25 cellular contexts compared by ENCODE assay signal in genomic region chr5:77876862-77877502, GRCh38.
DNase-seq lines count a peak whose midpoint lies in the region; ATAC-seq, FAIRE-seq and TF ChIP-seq lines count a peak whose summit lies in the region.
"Had no signal": no experiment of that assay in that cellular context is flagged by ENCODE, and none has a peak within 500 bp of the region (broad histone marks: within the 10 kb centered on the region; RNA-seq: fewer than 3 reads in every experiment).

No MANE protein-coding gene starts in this region.

- no peak overlapping the region for H3K4me3 ChIP-seq in GM12878
- H3K4me3 ChIP-seq in thoracic aorta = peak overlapping the region; percentile 13
- H3K4me3 ChIP-seq: adrenal gland, hepatocyte, lung, pancreas, sigmoid colon had no signal

- peak overlapping the region; percentile 47 for H3K4me2 ChIP-seq in GM12878 (ENCODE audit: control insufficient read depth, insufficient read depth)
- H3K4me2 ChIP-seq: hepatocyte had no signal

- TF ChIP-seq EP300 in GM12878 (IDR thresholded peaks at IDR 0.05; ENCODE audit: borderline replicate concordance in 1 of 2, control insufficient read depth in 1 of 2, low read depth in 2 of 2, low read length in 2 of 2) = no peak

- no peaks in the 10 kb centered on the region for H3K79me2 ChIP-seq in GM12878 (ENCODE audit: control insufficient read depth, insufficient read depth, low read length)
- H3K79me2 ChIP-seq: hepatocyte had no signal

- H3K27me3 ChIP-seq in GM12878 (replicated peaks in 1 of 2; ENCODE audit: control insufficient read depth in 2 of 2, insufficient read depth in 2 of 2, low read length in 1 of 2) (no peaks in the 10 kb centered on the region), thoracic aorta (replicated peaks; ENCODE audit: insufficient read depth) (no peaks in the 10 kb centered on the region)
- H3K27me3 ChIP-seq: adrenal gland, hepatocyte, sigmoid colon had no signal

- TF ChIP-seq POLR2A in GM12878 (IDR thresholded peaks at IDR 0.05; ENCODE audit: low read depth, low read length) = no peak

- intact Hi-C loops in GM12878 (cut with micrococcal nuclease; ENCODE audit: unreplicated experiment) = no loop called here

- RAD21 ChIA-PET in GM12878 (lab: Charles Lee; ENCODE audit: unreplicated experiment) = interaction anchor here (1.1 to 4.5 kb wide), 6 partner anchors 8 to 246 kb away, joined by 3 to 68 read pairs (median 4); no protein-coding TSS in a partner anchor

- in situ Hi-C loops in GM12878 (cut with MboI) = no loop called here

- no peak overlapping the region for H3K9ac ChIP-seq in GM12878 (ENCODE audit: control insufficient read depth, insufficient read depth, low read length)

- peak overlapping the region; percentile 47 for H2AFZ ChIP-seq in GM12878 (ENCODE audit: control insufficient read depth, low read depth, low read length)
- H2AFZ ChIP-seq: hepatocyte had no signal

- no peaks in the 10 kb centered on the region for H4K20me1 ChIP-seq in GM12878 (ENCODE audit: control insufficient read depth, insufficient read depth)

- FAIRE-seq in GM12878 (lab: Jason Lieb, UNC) = no peak
- FAIRE-seq: pancreas had no signal

- H3K4me1 ChIP-seq in GM12878 (ENCODE audit: control insufficient read depth, insufficient read depth, low read length) (peaks cover 23% of the 10 kb centered on the region), thoracic aorta (ENCODE audit: control insufficient read depth in 1 of 2, low read depth in 2 of 2) (no peaks in the 10 kb centered on the region)
- H3K4me1 ChIP-seq: adrenal gland, Caco-2, pancreas had no signal

- SMC1A ChIA-PET in GM12878 (lab: Charles Lee; ENCODE audit: uncharacterized antibody, unreplicated experiment) = interaction anchor here (1.0 to 10.2 kb wide), 13 partner anchors 8 to 154 kb away, joined by 3 to 81 read pairs (median 4); no protein-coding TSS in a partner anchor

- POLR2A ChIA-PET in GM12878 (lab: Charles Lee) = interaction anchor here (0.6 to 1.6 kb wide), 5 partner anchors 9 to 465 kb away, joined by 3 to 6 read pairs (median 3); no protein-coding TSS in a partner anchor

- DNase-seq in LoVo (ENCODE audit: low spot score) = peak; percentile 58
- no peak for DNase-seq in GM12878 (ENCODE audit: low read depth, low spot score)
- DNase-seq in lung microvascular endothelial cell (ENCODE audit: low read depth in 2 of 2) = peak; percentile 13 to 29
- DNase-seq in thoracic aorta (ENCODE audit: low spot score) = no peak
- DNase-seq in NCI-H2029 (lab: John Stamatoyannopoulos, UW) = no peak
- no peak for DNase-seq in SIG-M5 treated with dmso at 0.1 percent for 504 hours (lab: John Stamatoyannopoulos, UW; ENCODE audit: unreplicated experiment)
- no peak for DNase-seq in activated CD4-positive, alpha-beta T cell treated with anti-CD3 and anti-CD28 coated beads, Interleukin-2, amount 50 U/mL, for 4 hours
- no peak for DNase-seq in NAMALWA (ENCODE audit: low spot score)
- DNase-seq: activated CD4-positive, alpha-beta T cell treated with anti-CD3 and anti-CD28 coated beads, Interleukin-2, amount 10 ng/mL, durations not matched to agents 7 days and 5 days; activated effector memory CD4-positive, alpha-beta T cell treated with anti-CD3 and anti-CD28 coated beads, Interleukin-2, amount 50 U/mL, for 16 hours; Caco-2; foreskin fibroblast; natural killer cell; NCI-H1436 treated with DMSO at 0.1 percent for 48 hours; NCI-H2171; NCI-H526 treated with DMSO at 0.1 percent for 48 hours; pancreas; Right ventricle myocardium superior; sigmoid colon; stimulated activated CD4-positive, alpha-beta T cell treated with anti-CD3 and anti-CD28 coated beads, Interleukin-2, amount 100 ng/mL, for 24 hours; stimulated activated naive CD8-positive, alpha-beta T cell treated with anti-CD3 and anti-CD28 coated beads, Interleukin-15, Interleukin-2, amounts not matched to agents 100 U/mL and 50 U/mL, for 24 hours had no signal

- no TSS peak for BruUV-seq in GM12878 (replicated peaks; lab: Mats Ljungman, UMichigan)

- H3K36me3 ChIP-seq in GM12878 (ENCODE audit: control insufficient read depth in 2 of 2, insufficient read depth in 2 of 2, low read length in 1 of 2) = no peaks in the 10 kb centered on the region
- no peaks in the 10 kb centered on the region for H3K36me3 ChIP-seq in thoracic aorta
- H3K36me3 ChIP-seq: adrenal gland, pancreas, sigmoid colon had no signal

- no peak for TF ChIP-seq RAD21 in GM12878 (IDR thresholded peaks at IDR 0.05; ENCODE audit: insufficient read depth, low read depth, low read length)

- TF ChIP-seq CTCF in GM12878 (IDR thresholded peaks at IDR 0.05 in 2 of 3, conservative IDR thresholded peaks at IDR 0.05 in 1 of 3; ENCODE audit: control insufficient read depth in 2 of 3, extremely low read depth in 1 of 3, insufficient read depth in 1 of 3, low read depth in 3 of 3, low read length in 3 of 3) = no peak
- no peak for TF ChIP-seq CTCF in thoracic aorta (IDR thresholded peaks at IDR 0.05)

- no peaks in the 10 kb centered on the region for H3K9me3 ChIP-seq in GM12878 (replicated peaks; ENCODE audit: control insufficient read depth, insufficient read depth, low read length)
- no peaks in the 10 kb centered on the region for H3K9me3 ChIP-seq in thoracic aorta
- H3K9me3 ChIP-seq: adrenal gland, Caco-2, sigmoid colon had no signal

- CTCF ChIA-PET in GM12878 (lab: Yijun Ruan, JAX) = interaction anchor here (0.6 to 3.6 kb wide), 7 partner anchors 9 to 156 kb away, joined by 3 to 15 read pairs (median 3); no protein-coding TSS in a partner anchor

- ATAC-seq in GM12878 (no peak), thoracic aorta (ENCODE audit: insufficient number of reproducible peaks, low FRiP score, low read depth) (no peak)
- ATAC-seq: HCT116; natural killer cell; pancreas; stimulated activated naive CD8-positive, alpha-beta T cell treated with anti-CD3 and anti-CD28 coated beads, Interleukin-15, Interleukin-2, amounts not matched to agents 100 U/mL and 50 U/mL, for 24 hours had no signal

- WGBS in GM12878 (ENCODE audit: insufficient coverage, insufficient replicate concordance, low lambda C conversion rate, missing lambda C conversion rate) = 62% methylated on average over 8 of the region's 8 CpGs

- H3K27ac ChIP-seq in GM12878 (ENCODE audit: control insufficient read depth, insufficient read depth) (no peak overlapping the region), thoracic aorta (no peak overlapping the region)
- H3K27ac ChIP-seq: adrenal gland, hepatocyte, pancreas, sigmoid colon had no signal

TF ChIP-seq in GM12878, 131 proteins besides CTCF, POLR2A, EP300 and RAD21 (continues in another document):
- no peak for TF ChIP-seq ZZZ3 (IDR thresholded peaks at IDR 0.05; ENCODE audit: control insufficient read depth, insufficient read length, low read depth)
- no peak for TF ChIP-seq MEF2A (IDR thresholded peaks at IDR 0.05; ENCODE audit: insufficient read depth, low read depth, low read length)
- no peak for TF ChIP-seq ATF2 (IDR thresholded peaks at IDR 0.05; ENCODE audit: low read length)
- TF ChIP-seq ELK1 (IDR thresholded peaks at IDR 0.05; ENCODE audit: low read depth, low read length) = no peak
- no peak for TF ChIP-seq ZNF24 (IDR thresholded peaks at IDR 0.05)
- no peak for TF ChIP-seq NFIC (IDR thresholded peaks at IDR 0.05; ENCODE audit: low read depth, low read length)
- TF ChIP-seq FOXM1 (IDR thresholded peaks at IDR 0.05; ENCODE audit: low read depth, low read length) = no peak
- no peak for TF ChIP-seq REST (IDR thresholded peaks at IDR 0.05; ENCODE audit: low read depth, low read length)

Comparison
In these comparisons a context has a peak if more than half of its experiments do, and no peak if none do; other contexts are left out.
1. DNase-seq: peak in LoVo (single experiment) and lung microvascular endothelial cell (2 of 2); none in GM12878 (single experiment), thoracic aorta (single experiment), NCI-H2029 (single experiment), SIG-M5 treated with dmso at 0.1 percent for 504 hours (single experiment), activated CD4-positive, alpha-beta T cell treated with anti-CD3 and anti-CD28 coated beads, Interleukin-2, amount 50 U/mL, for 4 hours (0 of 2) and NAMALWA (single experiment).